ENCODE assay signal across 11 cellular contexts in genomic region chr22:50533397-50533796, GRCh38. TPM values are rescaled to one million over a fixed set of nuclear protein-coding genes. Genes with fewer than 3 reads are reported as not detected.
DNase-seq lines count a peak whose midpoint lies in the region; ATAC-seq and TF ChIP-seq lines count a peak whose summit lies in the region.
"Not testable (repeated sequence)": the region's sequence is repeated elsewhere in the genome, so short reads cannot be mapped to it uniquely, and the experiment has no call there.
"Had no signal": no experiment of that assay in that cellular context is flagged by ENCODE, and none has a peak within 500 bp of the region (broad histone marks: within the 10 kb centered on the region; RNA-seq: fewer than 3 reads in every experiment).

No MANE protein-coding gene starts in this region.

- not testable (repeated sequence) for H3K9me3 Mint-ChIP-seq in CD4-positive, alpha-beta T cell; IgD-negative memory B cell; T-helper 2 cell treated with Interferon-gamma antibody and Interleukin-4, amounts not matched to agents 5 μg/mL and 100 μg/mL, for 36 hours; activated T-helper 17 cell treated with anti-CD3 and anti-CD28 coated beads, Interleukin-2, amount 50 U/mL, for 72 hours; MCF 10A (ENCODE audit: unreplicated experiment); neural progenitor cell

- TF ChIP-seq CTCF in CD4-positive, alpha-beta T cell (IDR thresholded peaks at IDR 0.05); MCF 10A (IDR thresholded peaks at IDR 0.05; ENCODE audit: unreplicated experiment); left lung (IDR thresholded peaks at IDR 0.05); neural progenitor cell (IDR thresholded peaks at IDR 0.05); suprapubic skin (IDR thresholded peaks at IDR 0.05): not testable (repeated sequence)

- POLR2A ChIA-PET in CD4-positive, alpha-beta T cell (lab: Charles Lee), result interaction anchor here (0.6 to 10.0 kb wide), 4 partner anchors 6 to 25 kb away, joined by 3 to 258 read pairs (median 3); partner anchors contain the start of genes SCO2 and TYMP
- POLR2A ChIA-PET in MCF 10A (lab: Yijun Ruan, JAX), result interaction anchor here (1.0 to 2.0 kb wide), 2 partner anchors 29 to 87 kb away, joined by 3 to 5 read pairs; partner anchors contain the start of gene SYCE3

- intact Hi-C loops in CD4-positive, alpha-beta T cell (cut with DNase I, micrococcal nuclease); MCF 10A (cut with micrococcal nuclease); left lung (cut with DNase I): not testable (repeated sequence)

- not testable (repeated sequence) for H3K27me3 ChIP-seq in CD4-positive, alpha-beta T cell (ENCODE audit: control insufficient read depth, insufficient read depth, low read length); left lung; suprapubic skin
- H3K27me3 ChIP-seq in neural progenitor cell, result peaks cover 59% of the 10 kb centered on the region

- peaks cover 37% of the 10 kb centered on the region for H3F3A ChIP-seq in neural progenitor cell (ENCODE audit: low read depth)

- H3K4me1 Mint-ChIP-seq in CD4-positive, alpha-beta T cell (ENCODE audit: low read depth), result peaks cover 27% of the 10 kb centered on the region
- H3K4me1 Mint-ChIP-seq in IgD-negative memory B cell (peaks cover 31 to 33% (median 32%) of the 10 kb centered on the region in 3 donors), MCF 10A (ENCODE audit: insufficient read depth, unreplicated experiment) (peaks cover 23% of the 10 kb centered on the region), neural progenitor cell (peaks cover 26% of the 10 kb centered on the region)
- peaks cover 39% of the 10 kb centered on the region for H3K4me1 Mint-ChIP-seq in T-helper 2 cell treated with Interferon-gamma antibody and Interleukin-4, amounts not matched to agents 5 μg/mL and 100 μg/mL, for 36 hours (ENCODE audit: low read depth)
- peaks cover 18% of the 10 kb centered on the region for H3K4me1 Mint-ChIP-seq in activated T-helper 17 cell treated with anti-CD3 and anti-CD28 coated beads, Interleukin-2, amount 50 U/mL, for 72 hours

- not testable (repeated sequence) for TF ChIP-seq EP300 in suprapubic skin (IDR thresholded peaks at IDR 0.05)

- not testable (repeated sequence) for H3K4me2 ChIP-seq in neural progenitor cell

- not testable (repeated sequence) for H3K27ac ChIP-seq in CD4-positive, alpha-beta T cell (ENCODE audit: low read depth, low read length); neural progenitor cell
- H3K27ac ChIP-seq in left lung (peak overlapping the region; percentile 99), suprapubic skin (peak overlapping the region; percentile 93)

- H3K79me2 ChIP-seq in neural progenitor cell (ENCODE audit: low read depth), result not testable (repeated sequence)

- not testable (repeated sequence) for TF ChIP-seq POLR2A in suprapubic skin (IDR thresholded peaks at IDR 0.05)

- CTCF ChIA-PET in CD4-positive, alpha-beta T cell (lab: Charles Lee), result interaction anchor here (1.0 kb wide), 1 partner anchor 29 kb away, joined by 4 read pairs; the partner anchor contains the start of gene SYCE3
- CTCF ChIA-PET in MCF 10A (lab: Yijun Ruan, JAX), result not testable (repeated sequence)

- H3K27ac Mint-ChIP-seq in CD4-positive, alpha-beta T cell, result peak overlapping the region; percentile 88
- H3K27ac Mint-ChIP-seq in IgD-negative memory B cell (peak overlapping the region; percentile 95 to 99 (median 98)), MCF 10A (ENCODE audit: low read depth, unreplicated experiment) (peak overlapping the region; percentile 97)
- H3K27ac Mint-ChIP-seq in T-helper 2 cell treated with Interferon-gamma antibody and Interleukin-4, amounts not matched to agents 5 μg/mL and 100 μg/mL, for 36 hours, result peak overlapping the region; percentile 93
- H3K27ac Mint-ChIP-seq in activated T-helper 17 cell treated with anti-CD3 and anti-CD28 coated beads, Interleukin-2, amount 50 U/mL, for 72 hours, result peak overlapping the region; percentile 98
- H3K27ac Mint-ChIP-seq in neural progenitor cell, result not testable (repeated sequence)

- DNase-seq in CD4-positive, alpha-beta T cell; T-helper 2 cell treated with Interferon-gamma antibody and Interleukin-4, amounts not matched to agents 5 μg/mL and 100 μg/mL, for 36 hours (ENCODE audit: low spot score); MCF 10A (ENCODE audit: unreplicated experiment); neural progenitor cell (ENCODE audit: low spot score); suprapubic skin (ENCODE audit: low spot score in 2 of 2): not testable (repeated sequence)
- DNase-seq in left lung, result peak in 1 of 2 donors; percentile 19

- H3K9me3 ChIP-seq in CD4-positive, alpha-beta T cell (ENCODE audit: control insufficient read depth, low read length); left lung; neural progenitor cell (ENCODE audit: low read depth); suprapubic skin: not testable (repeated sequence)

- not testable (repeated sequence) for H3K36me3 ChIP-seq in left lung, neural progenitor cell, suprapubic skin

- ATAC-seq in CD4-positive, alpha-beta T cell (ENCODE audit: poor library complexity); activated T-helper 17 cell treated with anti-CD3 and anti-CD28 coated beads, Interleukin-2, amount 50 U/mL, for 72 hours (replicated peaks); left lung: not testable (repeated sequence)

- peak overlapping the region; percentile 49 for H3K4me3 Mint-ChIP-seq in CD4-positive, alpha-beta T cell
- H3K4me3 Mint-ChIP-seq in IgD-negative memory B cell (peak overlapping the region; percentile 76 to 97 (median 86)), neural progenitor cell (peak overlapping the region; percentile 83)
- peak overlapping the region; percentile 46 for H3K4me3 Mint-ChIP-seq in T-helper 2 cell treated with Interferon-gamma antibody and Interleukin-4, amounts not matched to agents 5 μg/mL and 100 μg/mL, for 36 hours
- peak overlapping the region; percentile 90 for H3K4me3 Mint-ChIP-seq in activated T-helper 17 cell treated with anti-CD3 and anti-CD28 coated beads, Interleukin-2, amount 50 U/mL, for 72 hours
- not testable (repeated sequence) for H3K4me3 Mint-ChIP-seq in MCF 10A (ENCODE audit: unreplicated experiment)

- not testable (repeated sequence) for H3K9ac ChIP-seq in neural progenitor cell

- not testable (repeated sequence) for BruUV-seq in MCF 10A (replicated peaks; lab: Mats Ljungman, UMichigan)

- 71% methylated on average over 11 of the region's 11 CpGs for WGBS in suprapubic skin

- peaks cover 28% of the 10 kb centered on the region for H4K20me1 ChIP-seq in neural progenitor cell (ENCODE audit: low read depth)

- not testable (repeated sequence) for H3K36me3 Mint-ChIP-seq in CD4-positive, alpha-beta T cell (ENCODE audit: low read depth); IgD-negative memory B cell; T-helper 2 cell treated with Interferon-gamma antibody and Interleukin-4, amounts not matched to agents 5 μg/mL and 100 μg/mL, for 36 hours (ENCODE audit: low read depth); neural progenitor cell
- peaks cover 30% of the 10 kb centered on the region for H3K36me3 Mint-ChIP-seq in activated T-helper 17 cell treated with anti-CD3 and anti-CD28 coated beads, Interleukin-2, amount 50 U/mL, for 72 hours (ENCODE audit: low read depth)
- H3K36me3 Mint-ChIP-seq in MCF 10A (ENCODE audit: insufficient read depth, unreplicated experiment), result peaks cover 23% of the 10 kb centered on the region

- H3K4me1 ChIP-seq in left lung (peaks cover 2 to 75% of the 10 kb centered on the region in 2 donors), neural progenitor cell (peaks cover 17% of the 10 kb centered on the region), suprapubic skin (peaks cover 63% of the 10 kb centered on the region)

- peaks cover 13% of the 10 kb centered on the region for H3K27me3 Mint-ChIP-seq in CD4-positive, alpha-beta T cell
- not testable (repeated sequence) for H3K27me3 Mint-ChIP-seq in IgD-negative memory B cell; T-helper 2 cell treated with Interferon-gamma antibody and Interleukin-4, amounts not matched to agents 5 μg/mL and 100 μg/mL, for 36 hours (ENCODE audit: low read depth); activated T-helper 17 cell treated with anti-CD3 and anti-CD28 coated beads, Interleukin-2, amount 50 U/mL, for 72 hours; MCF 10A (ENCODE audit: insufficient read depth, unreplicated experiment)
- peaks cover 44% of the 10 kb centered on the region for H3K27me3 Mint-ChIP-seq in neural progenitor cell (ENCODE audit: insufficient read depth, low read depth)

- H3K4me3 ChIP-seq in left lung, result peak overlapping the region in 1 of 2 donors; percentile 1
- H3K4me3 ChIP-seq in neural progenitor cell, suprapubic skin: not testable (repeated sequence)

- H2AFZ ChIP-seq in neural progenitor cell (replicated peaks), result not testable (repeated sequence)

RNA-seq across cellular contexts. Expression of gene TYMP, which starts 3.6 kb away (rescaled TPM):
- 10 to 100 TPM in 1 of 2 experiments, 1 to 10 TPM in 1; 9.9 to 10.0 TPM for total RNA-seq in CD4-positive, alpha-beta T cell
- polyA plus RNA-seq in IgD-negative memory B cell, result 56.8 TPM
- 10 to 100 TPM; 73.0 to 74.0 TPM for total RNA-seq in activated T-helper 17 cell treated with anti-CD3 and anti-CD28 coated beads, Interleukin-2, amount 50 U/mL, for 72 hours
- total RNA-seq in MCF 10A (2022) (41.0 and 54.4 TPM in 2 replicates), left lung (100 to 1,000 TPM; 130 to 256 TPM), neural progenitor cell (ENCODE audit: low replicate concordance) (0.81 TPM in 1 of 2 replicates, not detected in the other), suprapubic skin (10 to 100 TPM; 23.6 to 46.9 (median 30.8) TPM)

RNA-seq across cellular contexts. Expression of gene SCO2, which starts 8.0 kb away (rescaled TPM):
- 1 to 10 TPM in 1 of 2 experiments, under 1 TPM in 1; 0.61 to 5.6 TPM for total RNA-seq in CD4-positive, alpha-beta T cell
- polyA plus RNA-seq in IgD-negative memory B cell, result 11.8 TPM
- 1 to 10 TPM; 2.8 to 9.9 TPM for total RNA-seq in activated T-helper 17 cell treated with anti-CD3 and anti-CD28 coated beads, Interleukin-2, amount 50 U/mL, for 72 hours
- total RNA-seq in MCF 10A (2022) (2.4 and 5.4 TPM in 2 replicates), left lung (1 to 10 TPM; 2.3 to 3.1 TPM), neural progenitor cell (ENCODE audit: low replicate concordance) (1.1 TPM in 1 of 2 replicates, not detected in the other), suprapubic skin (1 to 10 TPM in 3 of 4 donors, not detected in 1; 1.7 to 7.9 (median 4.7) TPM)

RNA-seq across cellular contexts. Expression of gene KLHDC7B, which starts 12.3 kb away (rescaled TPM):
- 1 to 10 TPM; 2.3 TPM for total RNA-seq in CD4-positive, alpha-beta T cell
- polyA plus RNA-seq in IgD-negative memory B cell, result 4.7 TPM
- total RNA-seq in activated T-helper 17 cell treated with anti-CD3 and anti-CD28 coated beads, Interleukin-2, amount 50 U/mL, for 72 hours, result 1 to 10 TPM; 4.2 to 4.4 TPM
- total RNA-seq in MCF 10A (2022), result 0.98 and 4.1 TPM in 2 replicates
- under 1 TPM; 0.29 to 0.73 TPM for total RNA-seq in left lung
- not detected in 2 replicates for total RNA-seq in neural progenitor cell (ENCODE audit: low replicate concordance)
- under 1 TPM in 1 of 4 donors, not detected in 3; 0.26 TPM for total RNA-seq in suprapubic skin
- total RNA-seq: gastrocnemius medialis, pulmonary artery endothelial cell had no signal
- polyA plus RNA-seq: neural cell had no signal

RNA-seq across cellular contexts. Expression of gene NCAPH2, which starts 25.4 kb away (rescaled TPM):
- total RNA-seq in CD4-positive, alpha-beta T cell, result 100 to 1,000 TPM; 184 to 185 TPM
- 39.4 TPM for polyA plus RNA-seq in IgD-negative memory B cell
- 100 to 1,000 TPM; 112 to 138 TPM for total RNA-seq in activated T-helper 17 cell treated with anti-CD3 and anti-CD28 coated beads, Interleukin-2, amount 50 U/mL, for 72 hours
- total RNA-seq in MCF 10A (2022) (31.6 and 39.8 TPM in 2 replicates), left lung (10 to 100 TPM; 45.5 to 50.1 TPM), neural progenitor cell (ENCODE audit: low replicate concordance) (41.2 and 64.4 TPM in 2 replicates), suprapubic skin (10 to 100 TPM; 39.6 to 51.9 (median 50.0) TPM)

RNA-seq across cellular contexts. Expression of gene LMF2, which starts 25.9 kb away (rescaled TPM):
- 100 to 1,000 TPM; 107 to 114 TPM for total RNA-seq in CD4-positive, alpha-beta T cell
- 26.4 TPM for polyA plus RNA-seq in IgD-negative memory B cell
- 10 to 100 TPM; 61.3 to 89.0 TPM for total RNA-seq in activated T-helper 17 cell treated with anti-CD3 and anti-CD28 coated beads, Interleukin-2, amount 50 U/mL, for 72 hours
- total RNA-seq in MCF 10A (2022), result 49.4 and 50.9 TPM in 2 replicates
- total RNA-seq in left lung, result 10 to 100 TPM; 73.1 to 76.4 TPM
- total RNA-seq in neural progenitor cell (ENCODE audit: low replicate concordance), result 7.1 and 38.2 TPM in 2 replicates
- total RNA-seq in suprapubic skin, result 10 to 100 TPM; 28.9 to 65.6 (median 44.7) TPM
